Comparison of ENCODE assay signal across 9 cellular contexts in genomic region chr19:40778865-40779284, GRCh38. TPM values are rescaled to one million over a fixed set of nuclear protein-coding genes. Genes with fewer than 3 reads are reported as not detected.
DNase-seq lines count a peak whose midpoint lies in the region; ATAC-seq, FAIRE-seq and TF ChIP-seq lines count a peak whose summit lies in the region.
"Had no signal": no experiment of that assay in that cellular context is flagged by ENCODE, and none has a peak within 500 bp of the region (broad histone marks: within the 10 kb centered on the region; RNA-seq: fewer than 3 reads in every experiment).

No MANE protein-coding gene starts in this region.

- intact Hi-C loops in Right ventricle myocardium inferior (cut with DNase I) (loop anchor here (1.0 kb wide), 1 partner anchor 19 kb away; no protein-coding TSS in a partner anchor), vagina (cut with DNase I) (no loop called here)

- H3K9me3 ChIP-seq in cardiac muscle cell (ENCODE audit: low read depth) (no peaks in the 10 kb centered on the region), vagina (no peaks in the 10 kb centered on the region)

- DNase-seq in cardiac muscle cell (ENCODE audit: low read depth in 1 of 2, low spot score in 1 of 2) (no peak), Right ventricle myocardium inferior (ENCODE audit: missing footprints) (no peak), astrocyte of the spinal cord (ENCODE audit: low read depth, low spot score) (no peak), lung microvascular endothelial cell (ENCODE audit: low read depth in 2 of 2) (peak; percentile 35 to 65), vagina (ENCODE audit: extremely low spot score in 2 of 2) (no peak), left lobe of liver (ENCODE audit: low spot score) (no peak), frontal cortex (ENCODE audit: low spot score in 2 of 2) (no peak)

- ATAC-seq in Right ventricle myocardium inferior (no peak), left lobe of liver (no peak), HG02588 (IDR thresholded peaks at IDR 0.05; ENCODE audit: unreplicated experiment) (no peak)

- no peaks in the 10 kb centered on the region for H3K4me1 ChIP-seq in cardiac muscle cell (ENCODE audit: low read depth)
- H3K4me1 ChIP-seq in vagina, result peaks cover 15% of the 10 kb centered on the region

- FAIRE-seq in frontal cortex (lab: Jason Lieb, UNC), result no peak

- H3K4me3 ChIP-seq in cardiac muscle cell (peak overlapping the region; percentile 54), astrocyte of the spinal cord (ENCODE audit: low read depth, low read length) (peak overlapping the region; percentile 69), vagina (peak overlapping the region; percentile 56 to 90)

- in situ Hi-C loops in astrocyte of the spinal cord (cut with HindIII; ENCODE audit: low sequenced_read_pairs), result no loop called here

- no peak for TF ChIP-seq CTCF in cardiac muscle cell (IDR thresholded peaks at IDR 0.05; ENCODE audit: low read depth, low read length)
- no peak for TF ChIP-seq CTCF in astrocyte of the spinal cord (IDR thresholded peaks at IDR 0.05; ENCODE audit: low read depth, low read length)
- TF ChIP-seq CTCF in vagina (IDR thresholded peaks at IDR 0.05), result no peak

- H3K27ac ChIP-seq in cardiac muscle cell, result peak overlapping the region; percentile 87
- H3K27ac ChIP-seq in vagina, result peak overlapping the region; percentile 88

- no peaks in the 10 kb centered on the region for H3K27me3 ChIP-seq in cardiac muscle cell
- H3K27me3 ChIP-seq in vagina, result no peaks in the 10 kb centered on the region

- H3K36me3 ChIP-seq in cardiac muscle cell (no peaks in the 10 kb centered on the region), vagina (no peaks in the 10 kb centered on the region)

- no peak for TF ChIP-seq POLR2A in vagina (IDR thresholded peaks at IDR 0.05)

RNA-seq across cellular contexts. Expression of gene RAB4B, which starts 0.8 kb away (rescaled TPM):
- total RNA-seq in cardiac muscle cell (15.8 and 21.8 TPM in 2 replicates), Right ventricle myocardium inferior (13.3 TPM), lung microvascular endothelial cell (7.6 and 14.1 TPM in 2 replicates), vagina (22.3 TPM), left lobe of liver (9.0 TPM), frontal cortex (6.1 TPM)
- 21.3 and 38.9 TPM in 2 replicates for polyA plus RNA-seq in cardiac muscle cell

RNA-seq across cellular contexts. Expression of gene MIA, which starts 3.6 kb away (rescaled TPM):
- total RNA-seq in cardiac muscle cell (not detected in 2 replicates), Right ventricle myocardium inferior (not detected), lung microvascular endothelial cell (not detected in 2 replicates), vagina (11.0 TPM), left lobe of liver (0.43 TPM), frontal cortex (not detected)
- polyA plus RNA-seq in cardiac muscle cell, result not detected in 2 replicates
- total RNA-seq: dermis microvascular lymphatic vessel endothelial cell had no signal

RNA-seq across cellular contexts. Expression of gene EGLN2, which starts 20.1 kb away (rescaled TPM):
- 99.5 and 109 TPM in 2 replicates for total RNA-seq in cardiac muscle cell
- polyA plus RNA-seq in cardiac muscle cell, result 96.4 and 122 TPM in 2 replicates
- 68.0 TPM for total RNA-seq in Right ventricle myocardium inferior
- 85.0 and 151 TPM in 2 replicates for total RNA-seq in lung microvascular endothelial cell
- total RNA-seq in vagina, result 76.9 TPM
- 42.2 TPM for total RNA-seq in left lobe of liver
- total RNA-seq in frontal cortex, result 46.5 TPM

RNA-seq across cellular contexts. Expression of gene SNRPA, which starts 27.9 kb away (rescaled TPM):
- total RNA-seq in cardiac muscle cell (158 and 230 TPM in 2 replicates), Right ventricle myocardium inferior (32.4 TPM), lung microvascular endothelial cell (21.0 and 36.0 TPM in 2 replicates), vagina (72.7 TPM), left lobe of liver (23.6 TPM), frontal cortex (23.6 TPM)
- polyA plus RNA-seq in cardiac muscle cell, result 145 and 155 TPM in 2 replicates

RNA-seq across cellular contexts. Expression of gene ACTMAP, which starts 28.6 kb away (rescaled TPM):
- 7.6 and 9.6 TPM in 2 replicates for total RNA-seq in cardiac muscle cell
- polyA plus RNA-seq in cardiac muscle cell, result 30.4 and 40.0 TPM in 2 replicates
- 6.4 TPM for total RNA-seq in Right ventricle myocardium inferior
- total RNA-seq in lung microvascular endothelial cell, result 0.20 and 0.44 TPM in 2 replicates
- 2.2 TPM for total RNA-seq in vagina
- 8.9 TPM for total RNA-seq in left lobe of liver
- total RNA-seq in frontal cortex, result under 0.01 TPM

Comparison
In these comparisons a context has a peak if more than half of its experiments do, and no peak if none do; other contexts are left out.
1. DNase-seq: peak in lung microvascular endothelial cell (2 of 2); none in cardiac muscle cell (0 of 2), Right ventricle myocardium inferior (single experiment), astrocyte of the spinal cord (single experiment), vagina (0 of 2), left lobe of liver (single experiment) and frontal cortex (0 of 2).
2. Peak in every context shown above with its lines, with median percentiles within 50 percentile points of each other: H3K4me3 ChIP-seq.